Comparison of ENCODE assay signal across 17 cellular contexts in the genomic region with DNA sequence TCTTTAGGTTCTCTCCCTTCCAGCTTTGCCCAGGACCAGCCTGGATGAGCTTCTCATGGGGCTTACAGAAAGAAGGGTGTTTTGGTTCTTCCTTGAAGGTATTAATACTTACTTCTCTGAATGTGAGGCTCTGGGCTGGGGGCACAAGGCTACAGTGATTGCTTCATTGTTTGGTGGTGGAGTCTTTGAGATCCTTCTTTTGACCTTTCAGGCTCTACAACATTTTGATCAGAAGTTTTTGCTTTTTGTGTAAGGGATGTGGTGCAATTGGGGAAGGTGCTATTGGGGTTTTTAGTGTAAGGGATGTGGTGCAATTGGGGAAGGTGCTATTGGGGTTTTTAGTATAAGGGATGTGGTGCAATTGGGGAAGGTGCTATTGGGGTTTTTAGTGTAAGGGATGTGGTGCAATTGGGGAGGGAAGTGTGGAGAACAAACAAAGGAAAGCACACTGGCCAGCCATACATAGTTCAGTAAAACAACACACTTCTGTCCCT.
DNase-seq lines count a peak whose midpoint lies in the region; ATAC-seq and TF ChIP-seq lines count a peak whose summit lies in the region.
"Had no signal": no experiment of that assay in that cellular context is flagged by ENCODE, and none has a peak within 500 bp of the region (broad histone marks: within the 10 kb centered on the region; RNA-seq: fewer than 3 reads in every experiment).

No MANE protein-coding gene starts in this region.

- no peaks in the 10 kb centered on the region for H3K27me3 Mint-ChIP-seq in CD4-positive, alpha-beta T cell
- H3K27me3 Mint-ChIP-seq in T-helper 1 cell treated with Interleukin-12 subunit alpha and Interleukin-12 subunit beta and Interleukin-4 antibody, amounts not matched to agents 30 μg/mL and 1 μg/mL, for 36 hours (ENCODE audit: low read depth): no peaks in the 10 kb centered on the region

- no peak for TF ChIP-seq CTCF in CD4-positive, alpha-beta T cell (IDR thresholded peaks at IDR 0.05)
- no peak for TF ChIP-seq CTCF in left lung (IDR thresholded peaks at IDR 0.05)
- TF ChIP-seq CTCF in vagina (IDR thresholded peaks at IDR 0.05): no peak

- no peak overlapping the region for H3K4me3 Mint-ChIP-seq in CD4-positive, alpha-beta T cell
- peak overlapping the region; percentile 69 for H3K4me3 Mint-ChIP-seq in T-helper 1 cell treated with Interleukin-12 subunit alpha and Interleukin-12 subunit beta and Interleukin-4 antibody, amounts not matched to agents 30 μg/mL and 1 μg/mL, for 36 hours
- H3K4me3 Mint-ChIP-seq: H9 had no signal

- ATAC-seq in CD4-positive, alpha-beta T cell (ENCODE audit: poor library complexity): peak; percentile 66
- ATAC-seq in left lung (peak; percentile 49), GM18505 (IDR thresholded peaks at IDR 0.05; ENCODE audit: unreplicated experiment) (no peak), HG02973 (IDR thresholded peaks at IDR 0.05; ENCODE audit: unreplicated experiment) (no peak)

- no peak overlapping the region for H3K27ac Mint-ChIP-seq in CD4-positive, alpha-beta T cell
- peak overlapping the region; percentile 89 for H3K27ac Mint-ChIP-seq in T-helper 1 cell treated with Interleukin-12 subunit alpha and Interleukin-12 subunit beta and Interleukin-4 antibody, amounts not matched to agents 30 μg/mL and 1 μg/mL, for 36 hours

- no peaks in the 10 kb centered on the region for H3K36me3 Mint-ChIP-seq in CD4-positive, alpha-beta T cell (ENCODE audit: low read depth)
- H3K36me3 Mint-ChIP-seq in T-helper 1 cell treated with Interleukin-12 subunit alpha and Interleukin-12 subunit beta and Interleukin-4 antibody, amounts not matched to agents 30 μg/mL and 1 μg/mL, for 36 hours (ENCODE audit: low read depth): peaks cover 19% of the 10 kb centered on the region

- peaks cover 0 to 11% of the 10 kb centered on the region in 2 donors for H3K4me1 ChIP-seq in left lung
- no peaks in the 10 kb centered on the region for H3K4me1 ChIP-seq in vagina
- H3K4me1 ChIP-seq: BE2C, sigmoid colon had no signal

- no peak overlapping the region for H3K27ac ChIP-seq in CD4-positive, alpha-beta T cell (ENCODE audit: low read depth, low read length)
- H3K27ac ChIP-seq in left lung: peak overlapping the region in 1 of 2 donors; percentile 91
- H3K27ac ChIP-seq in vagina: no peak overlapping the region
- H3K27ac ChIP-seq: sigmoid colon, SK-N-MC, thoracic aorta had no signal

- CTCF ChIA-PET in CD4-positive, alpha-beta T cell (lab: Charles Lee): no interaction called here

- no peaks in the 10 kb centered on the region for H3K9me3 ChIP-seq in CD4-positive, alpha-beta T cell (ENCODE audit: control insufficient read depth, low read length)
- H3K9me3 ChIP-seq in left lung (no peaks in the 10 kb centered on the region), vagina (no peaks in the 10 kb centered on the region)
- H3K9me3 ChIP-seq: BE2C, heart left ventricle, sigmoid colon, thoracic aorta had no signal

- H3K36me3 ChIP-seq in left lung (no peaks in the 10 kb centered on the region), vagina (no peaks in the 10 kb centered on the region)
- H3K36me3 ChIP-seq: BE2C, heart left ventricle, sigmoid colon, thoracic aorta had no signal

- no peak overlapping the region for H3K4me3 ChIP-seq in left lung
- H3K4me3 ChIP-seq in vagina: no peak overlapping the region
- H3K4me3 ChIP-seq: heart left ventricle, sigmoid colon, SK-N-MC, thoracic aorta had no signal

- no peaks in the 10 kb centered on the region for H3K9me3 Mint-ChIP-seq in CD4-positive, alpha-beta T cell
- H3K9me3 Mint-ChIP-seq in T-helper 1 cell treated with Interleukin-12 subunit alpha and Interleukin-12 subunit beta and Interleukin-4 antibody, amounts not matched to agents 30 μg/mL and 1 μg/mL, for 36 hours: peaks cover 9% of the 10 kb centered on the region
- H3K9me3 Mint-ChIP-seq: H9 had no signal

- TF ChIP-seq POLR2A in GM18505 (IDR thresholded peaks at IDR 0.05; ENCODE audit: borderline replicate concordance, extremely low read depth, insufficient read depth, insufficient read length) (no peak), vagina (IDR thresholded peaks at IDR 0.05) (no peak)

- DNase-seq in AML-193 (lab: John Stamatoyannopoulos, UW) (peak; percentile 95), left lung (no peak), RPMI8226 (no peak), vagina (ENCODE audit: extremely low spot score in 2 of 2) (no peak)
- no peak for DNase-seq in CD4-positive, alpha-beta T cell
- DNase-seq: activated CD4-positive, alpha-beta T cell treated with anti-CD3 and anti-CD28 coated beads, Interleukin-2, amount 50 U/mL, for 48 hours; BE2C; H9; heart left ventricle; NCI-H226; sigmoid colon; stimulated activated CD4-positive, alpha-beta T cell treated with anti-CD3 and anti-CD28 coated beads, Interleukin-2, amount 100 ng/mL, for 48 hours had no signal

- POLR2A ChIA-PET in CD4-positive, alpha-beta T cell (lab: Charles Lee): interaction anchor here (0.6 kb wide), 2 partner anchors 99 to 343 kb away, joined by 3 read pairs; no protein-coding TSS in a partner anchor

- no peaks in the 10 kb centered on the region for H3K27me3 ChIP-seq in CD4-positive, alpha-beta T cell (ENCODE audit: control insufficient read depth, insufficient read depth, low read length)
- H3K27me3 ChIP-seq in left lung: no peaks in the 10 kb centered on the region
- H3K27me3 ChIP-seq in vagina: no peaks in the 10 kb centered on the region
- H3K27me3 ChIP-seq: BE2C, heart left ventricle, sigmoid colon had no signal

- peaks cover 11% of the 10 kb centered on the region for H3K4me1 Mint-ChIP-seq in CD4-positive, alpha-beta T cell (ENCODE audit: low read depth)
- H3K4me1 Mint-ChIP-seq in T-helper 1 cell treated with Interleukin-12 subunit alpha and Interleukin-12 subunit beta and Interleukin-4 antibody, amounts not matched to agents 30 μg/mL and 1 μg/mL, for 36 hours (ENCODE audit: low read depth): peaks cover 63% of the 10 kb centered on the region
- H3K4me1 Mint-ChIP-seq: H9 had no signal

- intact Hi-C loops in CD4-positive, alpha-beta T cell (cut with DNase I, micrococcal nuclease): no loop called here
- intact Hi-C loops in left lung (cut with DNase I) (no loop called here), vagina (cut with DNase I) (no loop called here)

Comparison
In these comparisons a context has a peak if more than half of its experiments do, and no peak if none do; other contexts are left out.
1. DNase-seq: peak in AML-193 (2 of 2); none in CD4-positive, alpha-beta T cell (0 of 10), left lung (0 of 2), RPMI8226 (single experiment) and vagina (0 of 2).
2. ATAC-seq: peak in CD4-positive, alpha-beta T cell (single experiment) and left lung (single experiment); none in GM18505 (single experiment) and HG02973 (single experiment).